7 cellular contexts compared by ENCODE assay signal in the genomic region with DNA sequence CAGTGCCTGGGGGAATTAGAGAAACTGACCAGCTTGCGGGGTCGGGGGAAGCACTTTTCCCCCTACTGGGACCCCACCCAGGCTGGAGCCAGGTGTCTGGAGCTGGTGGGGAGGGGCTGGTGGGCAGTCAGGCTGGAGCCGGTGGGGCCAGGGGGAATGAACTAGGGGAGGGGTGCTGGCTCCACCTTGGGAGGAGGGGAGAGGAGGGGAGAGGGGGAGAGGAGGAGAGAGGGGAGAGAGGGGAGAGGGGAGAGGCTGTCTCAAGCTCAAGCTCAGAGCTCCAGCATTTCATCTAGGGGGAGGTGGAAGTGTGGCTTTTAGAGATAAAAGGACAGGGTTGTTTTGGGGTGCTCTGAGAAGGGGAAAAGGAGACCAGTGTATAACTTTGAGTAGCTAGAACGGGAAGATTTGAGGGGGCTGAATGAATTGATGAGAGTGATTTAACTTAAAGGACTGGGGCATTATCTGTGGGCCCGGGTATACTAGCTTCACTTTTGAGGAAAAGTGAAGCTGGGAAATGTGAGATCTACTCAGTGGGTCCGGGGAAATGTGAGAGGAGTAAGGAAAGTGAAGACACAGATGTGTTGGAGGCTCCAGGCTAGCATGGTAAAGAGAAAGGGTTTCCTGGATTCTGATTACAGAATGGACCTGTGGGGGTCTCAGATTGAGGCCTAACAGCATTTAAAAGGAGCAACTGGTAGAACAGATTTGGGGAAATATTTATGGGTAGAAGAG. TPM values are rescaled to one million over a fixed set of nuclear protein-coding genes. Genes with fewer than 3 reads are reported as not detected.
DNase-seq lines count a peak whose midpoint lies in the region; ATAC-seq and TF ChIP-seq lines count a peak whose summit lies in the region.

No MANE protein-coding gene starts in this region.

- no peak for TF ChIP-seq POLR2A in breast epithelium (IDR thresholded peaks at IDR 0.05)

- H3K36me3 Mint-ChIP-seq in activated T-helper 2 cell treated with anti-CD3 and anti-CD28 coated beads, Interferon-gamma antibody, Interleukin-2, Interleukin-4, amounts not matched to agents 10 μg/mL and 5 μg/mL and 100 μg/mL, durations not matched to agents 14 hours and 24 hours and 36 hours (ENCODE audit: low read depth) = peaks cover 5% of the 10 kb centered on the region

- H3K4me1 Mint-ChIP-seq in activated T-helper 2 cell treated with anti-CD3 and anti-CD28 coated beads, Interferon-gamma antibody, Interleukin-2, Interleukin-4, amounts not matched to agents 10 μg/mL and 5 μg/mL and 100 μg/mL, durations not matched to agents 14 hours and 24 hours and 36 hours (ENCODE audit: low read depth) = peaks cover 27% of the 10 kb centered on the region

- H3K27me3 Mint-ChIP-seq in activated T-helper 2 cell treated with anti-CD3 and anti-CD28 coated beads, Interferon-gamma antibody, Interleukin-2, Interleukin-4, amounts not matched to agents 10 μg/mL and 5 μg/mL and 100 μg/mL, durations not matched to agents 14 hours and 24 hours and 36 hours (ENCODE audit: low read depth) = peaks cover 34% of the 10 kb centered on the region

- no peak overlapping the region for H3K27ac Mint-ChIP-seq in activated T-helper 2 cell treated with anti-CD3 and anti-CD28 coated beads, Interferon-gamma antibody, Interleukin-2, Interleukin-4, amounts not matched to agents 10 μg/mL and 5 μg/mL and 100 μg/mL, durations not matched to agents 14 hours and 24 hours and 36 hours

- TF ChIP-seq CTCF in breast epithelium (IDR thresholded peaks at IDR 0.05) (no peak), left lung (IDR thresholded peaks at IDR 0.05) (no peak)

- H3K4me3 ChIP-seq in breast epithelium (peak overlapping the region; percentile 60 to 96 (median 60)), left lung (peak overlapping the region; percentile 66 to 69), subcutaneous abdominal adipose tissue (ENCODE audit: low read depth in 1 of 5, low read length in 5 of 5) (peak overlapping the region; percentile 16 to 89 (median 82)), aorta (ENCODE audit: low read length in 2 of 2) (no peak overlapping the region)

- 53 to 54% methylated on average over 6 of the region's 6 CpGs for WGBS in aorta, 2 donors

- intact Hi-C loops in breast epithelium (cut with DNase I; ENCODE audit: low total_unique reads) (no loop called here), left lung (cut with DNase I) (no loop called here), aorta (cut with DNase I) (no loop called here)
- intact Hi-C loops in activated T-helper 2 cell treated with anti-CD3 and anti-CD28 coated beads, Interferon-gamma antibody, Interleukin-2, Interleukin-4, amounts not matched to agents 10 μg/mL and 5 μg/mL and 100 μg/mL, durations not matched to agents 14 hours and 24 hours and 36 hours (cut with micrococcal nuclease) = no loop called here

- no peaks in the 10 kb centered on the region for H3K9me3 ChIP-seq in breast epithelium
- H3K9me3 ChIP-seq in left lung = no peaks in the 10 kb centered on the region
- H3K9me3 ChIP-seq in subcutaneous abdominal adipose tissue (ENCODE audit: control insufficient read depth in 5 of 5, low read length in 5 of 5) = peaks cover 0 to 3% (median 0%) of the 10 kb centered on the region in 5 donors
- no peaks in the 10 kb centered on the region for H3K9me3 ChIP-seq in aorta (ENCODE audit: control insufficient read depth, low read length)

- ATAC-seq in left lung (no peak), aorta (ENCODE audit: low FRiP score) (no peak)

- H3K9me3 Mint-ChIP-seq in activated T-helper 2 cell treated with anti-CD3 and anti-CD28 coated beads, Interferon-gamma antibody, Interleukin-2, Interleukin-4, amounts not matched to agents 10 μg/mL and 5 μg/mL and 100 μg/mL, durations not matched to agents 14 hours and 24 hours and 36 hours = no peaks in the 10 kb centered on the region

- H3K27ac ChIP-seq in breast epithelium (peak overlapping the region; percentile 95 to 97), left lung (peak overlapping the region; percentile 84 to 86), subcutaneous abdominal adipose tissue (ENCODE audit: low read depth, low read length) (peak overlapping the region; percentile 86), aorta (ENCODE audit: low read depth in 1 of 2, low read length in 2 of 2) (no peak overlapping the region)

- peak; percentile 41 for DNase-seq in NCI-H82 treated with DMSO at 0.1 percent for 48 hours (lab: John Stamatoyannopoulos, UW; ENCODE audit: unreplicated experiment)
- DNase-seq in breast epithelium (ENCODE audit: low spot score in 2 of 2) = no peak
- DNase-seq in left lung = no peak
- no peak for DNase-seq in CD1c-positive myeloid dendritic cell (ENCODE audit: extremely low spot score)
- DNase-seq in activated T-helper 2 cell treated with anti-CD3 and anti-CD28 coated beads, Interferon-gamma antibody, Interleukin-2, Interleukin-4, amounts not matched to agents 10 μg/mL and 5 μg/mL and 100 μg/mL, durations not matched to agents 14 hours and 24 hours and 36 hours (ENCODE audit: low spot score) = no peak
- DNase-seq in aorta = no peak

- H3K4me3 Mint-ChIP-seq in activated T-helper 2 cell treated with anti-CD3 and anti-CD28 coated beads, Interferon-gamma antibody, Interleukin-2, Interleukin-4, amounts not matched to agents 10 μg/mL and 5 μg/mL and 100 μg/mL, durations not matched to agents 14 hours and 24 hours and 36 hours (ENCODE audit: low read depth) = no peak overlapping the region

- H3K36me3 ChIP-seq in breast epithelium (no peaks in the 10 kb centered on the region), left lung (peaks cover 0 to 36% of the 10 kb centered on the region in 2 donors), subcutaneous abdominal adipose tissue (ENCODE audit: control insufficient read depth in 5 of 5, insufficient read depth in 5 of 5, low read length in 5 of 5) (peaks cover 0 to 29% (median 23%) of the 10 kb centered on the region in 5 donors), aorta (ENCODE audit: control insufficient read depth in 1 of 2, insufficient read depth in 2 of 2, low read length in 1 of 2) (no peaks in the 10 kb centered on the region)

- peaks cover 3 to 39% of the 10 kb centered on the region in 2 donors for H3K4me1 ChIP-seq in breast epithelium
- peaks cover 35 to 77% of the 10 kb centered on the region in 2 donors for H3K4me1 ChIP-seq in left lung
- H3K4me1 ChIP-seq in subcutaneous abdominal adipose tissue (ENCODE audit: control insufficient read depth in 5 of 5, insufficient read depth in 5 of 5, low read length in 5 of 5) = peaks cover 24 to 91% (median 73%) of the 10 kb centered on the region in 5 donors
- H3K4me1 ChIP-seq in aorta (ENCODE audit: control insufficient read depth in 1 of 2, insufficient read depth in 2 of 2, low read length in 2 of 2) = no peaks in the 10 kb centered on the region

- peak overlapping the region in 3 of 5 donors; percentile 58 to 93 (median 65) for H3K9ac ChIP-seq in subcutaneous abdominal adipose tissue (ENCODE audit: low read length in 5 of 5)

- H3K27me3 ChIP-seq in breast epithelium = no peaks in the 10 kb centered on the region
- peaks cover 0 to 48% of the 10 kb centered on the region in 2 donors for H3K27me3 ChIP-seq in left lung
- peaks cover 0 to 9% (median 5%) of the 10 kb centered on the region in 5 donors for H3K27me3 ChIP-seq in subcutaneous abdominal adipose tissue (ENCODE audit: control insufficient read depth in 5 of 5, insufficient read depth in 4 of 5, low read length in 5 of 5)
- H3K27me3 ChIP-seq in aorta (ENCODE audit: control insufficient read depth in 1 of 2, insufficient read depth in 2 of 2, low read length in 1 of 2) = no peaks in the 10 kb centered on the region

RNA-seq across cellular contexts. Expression of a gene that starts 2.8 kb away (rescaled TPM):
- 100 to 1,000 TPM in 2 of 3 donors, 10 to 100 TPM in 1; 18.7 to 163 (median 120) TPM for total RNA-seq in breast epithelium
- total RNA-seq in left lung = 100 to 1,000 TPM in 1 of 2 donors, 10 to 100 TPM in 1; 63.7 to 148 TPM
- 0.18 and 0.39 TPM in 2 replicates for total RNA-seq in activated T-helper 2 cell treated with anti-CD3 and anti-CD28 coated beads, Interferon-gamma antibody, Interleukin-2, Interleukin-4, amounts not matched to agents 10 μg/mL and 5 μg/mL and 100 μg/mL, durations not matched to agents 14 hours and 24 hours and 36 hours
- total RNA-seq in aorta = 10 to 100 TPM; 18.9 to 49.1 TPM
- polyA plus RNA-seq in aorta = 10 to 100 TPM in 1 of 2 donors, 1 to 10 TPM in 1; 7.1 to 12.1 TPM

RNA-seq across cellular contexts. Expression of a gene that starts 5.2 kb away (rescaled TPM):
- total RNA-seq in breast epithelium (10 to 100 TPM; 25.0 to 32.4 (median 28.5) TPM), left lung (10 to 100 TPM; 46.6 to 64.6 TPM), aorta (10 to 100 TPM; 19.8 to 26.8 TPM)
- 56.9 and 58.0 TPM in 2 replicates for total RNA-seq in activated T-helper 2 cell treated with anti-CD3 and anti-CD28 coated beads, Interferon-gamma antibody, Interleukin-2, Interleukin-4, amounts not matched to agents 10 μg/mL and 5 μg/mL and 100 μg/mL, durations not matched to agents 14 hours and 24 hours and 36 hours
- 10 to 100 TPM; 22.7 to 28.2 TPM for polyA plus RNA-seq in aorta

RNA-seq across cellular contexts. Expression of a gene that starts 9.9 kb away (rescaled TPM):
- 10 to 100 TPM; 53.7 to 69.4 (median 68.2) TPM for total RNA-seq in breast epithelium
- total RNA-seq in left lung = 10 to 100 TPM; 63.1 to 91.0 TPM
- total RNA-seq in activated T-helper 2 cell treated with anti-CD3 and anti-CD28 coated beads, Interferon-gamma antibody, Interleukin-2, Interleukin-4, amounts not matched to agents 10 μg/mL and 5 μg/mL and 100 μg/mL, durations not matched to agents 14 hours and 24 hours and 36 hours = 49.0 and 51.0 TPM in 2 replicates
- total RNA-seq in aorta = 10 to 100 TPM; 42.4 to 52.4 TPM
- polyA plus RNA-seq in aorta = 100 to 1,000 TPM; 162 to 200 TPM

RNA-seq across cellular contexts. Expression of a gene that starts 42.7 kb away (rescaled TPM):
- total RNA-seq in breast epithelium = 100 to 1,000 TPM; 104 to 147 (median 131) TPM
- total RNA-seq in left lung = 100 to 1,000 TPM; 176 to 184 TPM
- total RNA-seq in activated T-helper 2 cell treated with anti-CD3 and anti-CD28 coated beads, Interferon-gamma antibody, Interleukin-2, Interleukin-4, amounts not matched to agents 10 μg/mL and 5 μg/mL and 100 μg/mL, durations not matched to agents 14 hours and 24 hours and 36 hours = 237 and 247 TPM in 2 replicates
- 100 to 1,000 TPM; 136 to 143 TPM for total RNA-seq in aorta
- 100 to 1,000 TPM; 179 to 255 TPM for polyA plus RNA-seq in aorta

RNA-seq across cellular contexts. Expression of a gene that starts 43.2 kb away (rescaled TPM):
- total RNA-seq in breast epithelium (1 to 10 TPM in 1 of 3 donors, under 1 TPM in 1, not detected in 1; 0.98 to 1.5 TPM), left lung (under 1 TPM; 0.45 to 0.73 TPM), aorta (1 to 10 TPM; 1.6 to 3.4 TPM)
- 10.7 and 11.5 TPM in 2 replicates for total RNA-seq in activated T-helper 2 cell treated with anti-CD3 and anti-CD28 coated beads, Interferon-gamma antibody, Interleukin-2, Interleukin-4, amounts not matched to agents 10 μg/mL and 5 μg/mL and 100 μg/mL, durations not matched to agents 14 hours and 24 hours and 36 hours
- polyA plus RNA-seq in aorta = 1 to 10 TPM in 1 of 2 donors, under 1 TPM in 1; 0.50 to 2.1 TPM

Comparison
In these comparisons a context has a peak if more than half of its experiments do, and no peak if none do; other contexts are left out.
1. H3K27ac ChIP-seq: peak in breast epithelium (2 of 2), left lung (2 of 2) and subcutaneous abdominal adipose tissue (single experiment); none in aorta (0 of 2).
2. H3K4me3 ChIP-seq: peak in breast epithelium (3 of 3), left lung (2 of 2) and subcutaneous abdominal adipose tissue (5 of 5); none in aorta (0 of 2).
3. RNA of a gene that starts 2.8 kb away (total RNA-seq): 63.7 to 148 TPM in left lung, 18.7 to 163 TPM in breast epithelium and 18.9 to 49.1 TPM in aorta; 0.18 to 0.39 TPM in activated T-helper 2 cell treated with anti-CD3 and anti-CD28 coated beads, Interferon-gamma antibody, Interleukin-2, Interleukin-4, amounts not matched to agents 10 μg/mL and 5 μg/mL and 100 μg/mL, durations not matched to agents 14 hours and 24 hours and 36 hours; every median in the first group is over 10 times any median in the second.